Comparison of ENCODE assay signal across 12 cellular contexts in the genomic region with DNA sequence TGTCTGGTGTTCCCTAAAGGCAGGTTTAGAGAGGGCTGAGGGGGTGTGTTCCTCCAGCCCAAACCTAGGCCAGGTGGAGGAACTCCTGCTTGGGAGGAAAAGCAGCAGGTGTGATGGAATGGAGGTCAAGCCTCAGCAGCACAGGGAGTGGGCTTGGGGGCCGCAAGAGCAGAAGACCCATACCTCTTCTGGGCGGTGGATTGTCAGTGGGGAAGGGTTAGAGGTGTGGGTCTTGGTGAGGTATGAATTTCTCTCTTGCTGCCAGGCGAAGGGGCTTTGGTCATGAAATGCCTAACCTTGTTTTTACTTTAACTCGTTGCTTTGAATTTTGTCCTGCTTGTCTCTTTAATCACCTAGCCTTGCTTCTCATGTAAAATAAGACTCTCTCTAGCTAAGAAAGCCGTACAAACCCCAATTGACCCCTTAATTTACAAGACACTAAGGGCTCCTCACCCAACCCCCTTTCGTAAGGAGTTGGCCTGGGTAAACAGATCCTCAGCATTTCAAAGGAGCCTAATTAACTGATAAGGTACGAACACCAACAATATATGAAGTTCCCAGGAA. TPM values are rescaled to one million over a fixed set of nuclear protein-coding genes. Genes with fewer than 3 reads are reported as not detected.
DNase-seq lines count a peak whose midpoint lies in the region; ATAC-seq, FAIRE-seq and TF ChIP-seq lines count a peak whose summit lies in the region.
"Had no signal": no experiment of that assay in that cellular context is flagged by ENCODE, and none has a peak within 500 bp of the region (broad histone marks: within the 10 kb centered on the region; RNA-seq: fewer than 3 reads in every experiment).

No MANE protein-coding gene starts in this region.

- POLR2A ChIA-PET in Caco-2 (lab: Charles Lee) = no interaction called here

- H3K4me1 ChIP-seq in Caco-2 = 0 out of 2 replicates have a peak, but pooled peaks cover 8% of the 10 kb centered on the region
- H3K4me1 ChIP-seq in HUES6 (ENCODE audit: control insufficient read depth, insufficient read depth, low read length) = peaks cover 28% of the 10 kb centered on the region
- H3K4me1 ChIP-seq in kidney (ENCODE audit: control insufficient read depth in 1 of 2, insufficient read depth in 1 of 2, low read depth in 1 of 2, low read length in 2 of 2) = peaks cover 0 to 3% of the 10 kb centered on the region in 2 donors

- peak overlapping the region; percentile 77 for H3K27ac Mint-ChIP-seq in Caco-2 (ENCODE audit: unreplicated experiment)
- H3K27ac Mint-ChIP-seq in effector memory CD8-positive, alpha-beta T cell = peak overlapping the region; percentile 60 to 73
- H3K27ac Mint-ChIP-seq: CD4-positive, alpha-beta T cell had no signal

- CTCF ChIA-PET in Caco-2 (lab: Charles Lee) = no interaction called here

- H3K36me3 ChIP-seq in Caco-2 (ENCODE audit: control insufficient read depth, insufficient read depth, low read length) = peaks cover 2% of the 10 kb centered on the region
- H3K36me3 ChIP-seq in HUES6 (ENCODE audit: control insufficient read depth, insufficient read depth, low read length) = peaks cover 84% of the 10 kb centered on the region
- peaks cover 44 to 63% of the 10 kb centered on the region in 2 donors for H3K36me3 ChIP-seq in kidney (ENCODE audit: control insufficient read depth in 1 of 2, insufficient read depth in 2 of 2, low read length in 2 of 2)

- FAIRE-seq in kidney (lab: Jason Lieb, UNC) = no peak

- BruUV-seq in Caco-2 (replicated peaks; lab: Mats Ljungman, UMichigan) = no TSS peak

- H3K9me3 ChIP-seq in Caco-2 (no peaks in the 10 kb centered on the region), HUES6 (ENCODE audit: control insufficient read depth, insufficient read depth, low read depth, low read length) (no peaks in the 10 kb centered on the region), kidney (ENCODE audit: control insufficient read depth in 1 of 2, low read length in 2 of 2) (no peaks in the 10 kb centered on the region)

- DNase-seq in Caco-2 (no peak), kidney (peak; percentile 13), NCI-H526 treated with DMSO at 0.1 percent for 48 hours (lab: John Stamatoyannopoulos, UW) (no peak), NCI-H2171 treated with DMSO at 0.1 percent for 48 hours (lab: John Stamatoyannopoulos, UW) (no peak), NCI-H510A (lab: John Stamatoyannopoulos, UW) (no peak)
- DNase-seq in effector memory CD8-positive, alpha-beta T cell = no peak
- DNase-seq: ACHN; CD4-positive, alpha-beta T cell; NCI-H1436; NCI-H2081; NCI-H524 treated with DMSO at 0.1 percent for 48 hours had no signal

- peaks cover 14% of the 10 kb centered on the region for H3K4me1 Mint-ChIP-seq in Caco-2 (ENCODE audit: low read depth, unreplicated experiment)
- peaks cover 10 to 11% of the 10 kb centered on the region in 2 donors for H3K4me1 Mint-ChIP-seq in effector memory CD8-positive, alpha-beta T cell (ENCODE audit: low read depth in 2 of 2)

- no peaks in the 10 kb centered on the region for H3K9me3 Mint-ChIP-seq in Caco-2 (ENCODE audit: unreplicated experiment)
- no peaks in the 10 kb centered on the region for H3K9me3 Mint-ChIP-seq in effector memory CD8-positive, alpha-beta T cell
- H3K9me3 Mint-ChIP-seq: CD4-positive, alpha-beta T cell had no signal

- no peak overlapping the region for H3K27ac ChIP-seq in HUES6 (ENCODE audit: low read depth, low read length)
- no peak overlapping the region for H3K27ac ChIP-seq in kidney (ENCODE audit: low read depth in 2 of 2, low read length in 2 of 2)

- no peak overlapping the region for H3K9ac ChIP-seq in HUES6 (ENCODE audit: low read length)
- no peak overlapping the region for H3K9ac ChIP-seq in kidney (ENCODE audit: low read length in 2 of 2)

- no peak overlapping the region for H3K4me3 ChIP-seq in Caco-2 (ENCODE audit: low read depth, low read length)
- peak overlapping the region; percentile 20 for H3K4me3 ChIP-seq in HUES6 (ENCODE audit: low read depth, low read length)
- H3K4me3 ChIP-seq in kidney (ENCODE audit: low read length in 2 of 2) = no peak overlapping the region

- no peak for ATAC-seq in effector memory CD8-positive, alpha-beta T cell (replicated peaks)

- no peak for TF ChIP-seq CTCF in Caco-2 (IDR thresholded peaks at IDR 0.05; ENCODE audit: insufficient read depth in 1 of 2, low read depth in 1 of 2, low read length in 1 of 2, severe bottlenecking in 1 of 2, unreplicated experiment in 1 of 2)
- no peak for TF ChIP-seq CTCF in kidney (IDR thresholded peaks at IDR 0.05; ENCODE audit: borderline replicate concordance, extremely low read depth, insufficient read depth)

- peak overlapping the region; percentile 19 for H3K4me3 Mint-ChIP-seq in Caco-2 (ENCODE audit: unreplicated experiment)
- no peak overlapping the region for H3K4me3 Mint-ChIP-seq in effector memory CD8-positive, alpha-beta T cell
- H3K4me3 Mint-ChIP-seq: CD4-positive, alpha-beta T cell had no signal

- no peaks in the 10 kb centered on the region for H3K27me3 ChIP-seq in Caco-2 (replicated peaks; ENCODE audit: control insufficient read depth, insufficient read depth, low read length)
- no peaks in the 10 kb centered on the region for H3K27me3 ChIP-seq in HUES6 (ENCODE audit: control insufficient read depth, insufficient read depth, low read length)

- peaks cover 86% of the 10 kb centered on the region for H3K36me3 Mint-ChIP-seq in Caco-2 (ENCODE audit: insufficient read depth, unreplicated experiment)
- peaks cover 60% of the 10 kb centered on the region for H3K36me3 Mint-ChIP-seq in effector memory CD8-positive, alpha-beta T cell (ENCODE audit: insufficient read depth)

- no peaks in the 10 kb centered on the region for H3K27me3 Mint-ChIP-seq in Caco-2 (ENCODE audit: insufficient read depth, unreplicated experiment)
- H3K27me3 Mint-ChIP-seq in effector memory CD8-positive, alpha-beta T cell = no peaks in the 10 kb centered on the region
- H3K27me3 Mint-ChIP-seq: CD4-positive, alpha-beta T cell had no signal

- intact Hi-C loops in Caco-2 (cut with micrococcal nuclease; ENCODE audit: unreplicated experiment) (no loop called here), kidney (cut with DNase I) (loop anchor here (10.0 kb wide), 1 partner anchor 313 kb away; no protein-coding TSS in a partner anchor)

RNA-seq across cellular contexts. Expression of gene DHX30, which starts 38.9 kb away (rescaled TPM):
- total RNA-seq in Caco-2 (2022) = 71.8 and 75.7 TPM in 2 replicates
- total RNA-seq in kidney = 59.7 TPM
- 37.8 TPM for polyA plus RNA-seq in kidney (ENCODE audit: insufficient read depth, low read depth, low replicate concordance)
